In the genomic region with DNA sequence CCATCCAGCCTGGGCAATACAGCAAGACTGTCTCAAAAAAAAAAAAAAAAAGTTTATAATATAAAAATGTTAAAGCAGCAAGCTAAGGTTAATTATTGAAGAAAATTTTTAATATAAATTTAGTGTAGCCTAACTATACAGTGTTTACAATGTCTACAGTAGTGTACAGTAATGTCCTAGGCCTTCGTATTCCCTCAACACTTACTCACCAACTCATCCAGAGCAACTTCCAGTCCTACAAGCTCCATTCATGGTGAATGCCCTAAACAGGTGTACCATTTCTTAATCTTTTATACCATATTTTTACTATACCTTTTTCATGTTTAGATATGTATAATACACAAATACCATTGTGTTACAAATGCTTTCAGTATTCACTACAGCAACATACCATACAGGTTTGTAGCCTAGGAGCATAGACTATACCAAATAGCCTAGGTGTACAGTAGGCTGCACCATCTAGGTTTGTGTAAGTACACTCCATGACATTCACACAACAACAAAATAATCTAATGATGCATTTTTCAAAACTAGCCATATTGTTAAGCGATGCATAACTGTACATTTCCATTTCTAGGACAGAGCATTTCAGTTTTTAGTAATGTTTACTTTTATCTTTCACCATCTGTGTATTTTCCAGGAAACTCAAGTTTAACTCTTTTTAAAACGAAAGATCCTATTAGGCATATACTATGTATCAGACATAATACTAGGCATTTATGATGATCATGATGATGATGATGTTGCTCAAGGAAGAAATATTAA, we compare ENCODE assay signal across 28 cellular contexts. TPM values are rescaled to one million over a fixed set of nuclear protein-coding genes. Genes with fewer than 3 reads are reported as not detected.
DNase-seq lines count a peak whose midpoint lies in the region; ATAC-seq, FAIRE-seq and TF ChIP-seq lines count a peak whose summit lies in the region.
"Had no signal": no experiment of that assay in that cellular context is flagged by ENCODE, and none has a peak within 500 bp of the region (broad histone marks: within the 10 kb centered on the region; RNA-seq: fewer than 3 reads in every experiment).

No MANE protein-coding gene starts in this region.

- H3K9me3 ChIP-seq in MM.1S (replicated peaks; ENCODE audit: insufficient read depth, low read length) = no peaks in the 10 kb centered on the region
- H3K9me3 ChIP-seq: gastroesophageal sphincter, mucosa of descending colon, transverse colon had no signal

- H3K4me2 ChIP-seq in MM.1S (ENCODE audit: low read depth, low read length) = no peak overlapping the region
- H3K4me2 ChIP-seq: BLaER1, hepatocyte had no signal

- H3K79me2 ChIP-seq in MM.1S (ENCODE audit: low read length) = peaks cover 78% of the 10 kb centered on the region

- H3K9ac ChIP-seq in MM.1S (ENCODE audit: low read length) = no peak overlapping the region
- H3K9ac ChIP-seq: BLaER1 had no signal

- no peaks in the 10 kb centered on the region for H3K27me3 Mint-ChIP-seq in immature natural killer cell (ENCODE audit: low read depth in 3 of 3)
- H3K27me3 Mint-ChIP-seq: activated naive CD8-positive, alpha-beta T cell; natural killer cell treated with Interleukin-12 subunit alpha and Interleukin-12 subunit beta and Interleukin-15 and Interleukin-18, amount 100 ng/mL, for 72 hours; stimulated activated memory B cell treated with anti-CD40 and anti-IgM and Interleukin-4, amounts not matched to agents 10 μg/mL and 1 μg/mL and 100 μg/mL, for 72 hours had no signal

- H3K36me3 Mint-ChIP-seq in immature natural killer cell = no peaks in the 10 kb centered on the region
- H3K36me3 Mint-ChIP-seq: natural killer cell treated with Interleukin-12 subunit alpha and Interleukin-12 subunit beta and Interleukin-15 and Interleukin-18, amount 100 ng/mL, for 72 hours had no signal

- no peak for TF ChIP-seq CTCF in MM.1S (IDR thresholded peaks at IDR 0.05; ENCODE audit: low read length)

- H3K36me3 ChIP-seq in MM.1S (replicated peaks; ENCODE audit: insufficient read depth, low read length) = no peaks in the 10 kb centered on the region
- H3K36me3 ChIP-seq: gastroesophageal sphincter, transverse colon had no signal

- no peaks in the 10 kb centered on the region for H3K27me3 ChIP-seq in MM.1S (replicated peaks; ENCODE audit: insufficient read depth, low read length)
- H3K27me3 ChIP-seq: BLaER1, gastroesophageal sphincter, hepatocyte, transverse colon had no signal

- H3K27ac ChIP-seq in MM.1S (ENCODE audit: low read length) = no peak overlapping the region
- H3K27ac ChIP-seq: BLaER1, gastroesophageal sphincter, transverse colon had no signal

- peak; percentile 19 for ATAC-seq in GM18907 (IDR thresholded peaks at IDR 0.05; ENCODE audit: unreplicated experiment)
- ATAC-seq: activated CD8-positive, alpha-beta T cell treated with anti-CD3 and anti-CD28 coated beads, Interleukin-2, amount 10 ng/mL, durations not matched to agents 7 days and 5 days; gastroesophageal sphincter; left colon; mucosa of descending colon; natural killer cell treated with Interleukin-12 subunit alpha and Interleukin-12 subunit beta and Interleukin-15 and Interleukin-18, amount 100 ng/mL, for 72 hours; stimulated activated memory B cell treated with anti-CD40 and anti-IgM and Interleukin-4, amounts not matched to agents 10 μg/mL and 1 μg/mL and 100 μg/mL, for 72 hours had no signal

- H3K4me3 Mint-ChIP-seq in immature natural killer cell = peak overlapping the region in 3 of 5 donors; percentile 18 to 35 (median 26)
- H3K4me3 Mint-ChIP-seq: activated CD8-positive, alpha-beta T cell treated with anti-CD3 and anti-CD28 coated beads, Interleukin-2, amount 10 ng/mL, durations not matched to agents 7 days and 5 days; activated naive CD8-positive, alpha-beta T cell; natural killer cell treated with Interleukin-12 subunit alpha and Interleukin-12 subunit beta and Interleukin-15 and Interleukin-18, amount 100 ng/mL, for 72 hours; stimulated activated memory B cell treated with anti-CD40 and anti-IgM and Interleukin-4, amounts not matched to agents 10 μg/mL and 1 μg/mL and 100 μg/mL, for 72 hours had no signal

- DNase-seq in GM12891 (ENCODE audit: insufficient read length, low spot score) = no peak
- DNase-seq in HT-29 (ENCODE audit: low spot score) = peak; percentile 11
- no peak for DNase-seq in immature natural killer cell
- no peak for DNase-seq in MM.1S
- DNase-seq in hippocampal formation (lab: John Stamatoyannopoulos, UW) = no peak
- DNase-seq in hypothalamus (lab: John Stamatoyannopoulos, UW) = no peak
- no peak for DNase-seq in GM19238 (ENCODE audit: insufficient read length, low spot score)
- DNase-seq: activated CD4-positive, CD25-positive, alpha-beta regulatory T cell treated with anti-CD3 and anti-CD28 coated beads, Interleukin-2, amount 50 U/mL, for 72 hours; activated CD8-positive, alpha-beta T cell treated with anti-CD3 and anti-CD28 coated beads, Interleukin-2, amount 10 ng/mL, durations not matched to agents 7 days and 5 days; activated effector memory CD4-positive, alpha-beta T cell treated with Interleukin-2 at 50 U/mL for 16 hours; activated T-cell treated with anti-CD3 and anti-CD28 coated beads for 4 hours; DMS79; left colon; mammary epithelial cell; mucosa of descending colon; NCI-H2029 treated with DMSO at 0.1 percent for 48 hours; NCI-H2227 treated with DMSO at 0.1 percent for 48 hours; NK-92 treated with Interleukin-12 subunit alpha and Interleukin-12 subunit beta, amount 100 ng/mL, for 24 hours; stimulated activated CD4-positive, alpha-beta T cell treated with anti-CD3 and anti-CD28 coated beads, Interleukin-15, amount 100 ng/mL, for 24 hours; transverse colon had no signal

- peak; percentile 38 for FAIRE-seq in GM12891 (lab: Jason Lieb, UNC)
- FAIRE-seq: G401.6 had no signal

- no peak overlapping the region for H3K4me3 ChIP-seq in MM.1S (ENCODE audit: low read length)
- H3K4me3 ChIP-seq: BLaER1, gastroesophageal sphincter, hepatocyte, mucosa of descending colon, transverse colon had no signal

- H3K9me3 Mint-ChIP-seq in immature natural killer cell = no peaks in the 10 kb centered on the region
- H3K9me3 Mint-ChIP-seq: natural killer cell treated with Interleukin-12 subunit alpha and Interleukin-12 subunit beta and Interleukin-15 and Interleukin-18, amount 100 ng/mL, for 72 hours had no signal

- peaks cover 37 to 81% of the 10 kb centered on the region in 2 donors for H3K4me1 Mint-ChIP-seq in immature natural killer cell

- no peak for TF ChIP-seq POLR2A in GM12891 (IDR thresholded peaks at IDR 0.05; ENCODE audit: low read depth, low read length)

- H3K27ac Mint-ChIP-seq in immature natural killer cell = peak overlapping the region in 4 of 6 donors; percentile 7 to 64 (median 34)
- H3K27ac Mint-ChIP-seq: activated CD8-positive, alpha-beta T cell treated with anti-CD3 and anti-CD28 coated beads, Interleukin-2, amount 10 ng/mL, durations not matched to agents 7 days and 5 days; activated naive CD8-positive, alpha-beta T cell; natural killer cell treated with Interleukin-12 subunit alpha and Interleukin-12 subunit beta and Interleukin-15 and Interleukin-18, amount 100 ng/mL, for 72 hours; stimulated activated memory B cell treated with anti-CD40 and anti-IgM and Interleukin-4, amounts not matched to agents 10 μg/mL and 1 μg/mL and 100 μg/mL, for 72 hours had no signal

- no peaks in the 10 kb centered on the region for H3K9me2 ChIP-seq in MM.1S (replicated peaks; ENCODE audit: insufficient read depth, low read length)

- no peaks in the 10 kb centered on the region for H3K4me1 ChIP-seq in MM.1S (ENCODE audit: low read length)

- peaks cover 8% of the 10 kb centered on the region for H4K20me1 ChIP-seq in MM.1S (ENCODE audit: insufficient read depth, low read length)

- 0 out of 2 replicates have a peak, but pooled peaks cover 3% of the 10 kb centered on the region for H3F3A ChIP-seq in MM.1S (ENCODE audit: insufficient read depth, low read length)

- no peak overlapping the region for H2AFZ ChIP-seq in MM.1S (ENCODE audit: low read length)
- H2AFZ ChIP-seq: hepatocyte had no signal

TF ChIP-seq in GM12891, 5 proteins besides CTCF, POLR2A, EP300 and RAD21:
- TF ChIP-seq PAX5 (IDR thresholded peaks at IDR 0.05; ENCODE audit: insufficient read depth, low read length, severe bottlenecking) (no peak), POU2F2 (IDR thresholded peaks at IDR 0.05; ENCODE audit: low read depth, low read length) (no peak), POLR2AphosphoS5 (IDR thresholded peaks at IDR 0.05; ENCODE audit: low read depth, low read length) (no peak), TAF1 (IDR thresholded peaks at IDR 0.05; ENCODE audit: low read depth, low read length) (no peak)

RNA-seq across cellular contexts. Expression of gene CNOT4, which starts 43.3 kb away (rescaled TPM):
- polyA plus RNA-seq in GM12891 (2012; ENCODE audit: low read depth, missing spikeins) = 6.7 TPM
- total RNA-seq in HT-29 (2014; rRNA removed; shearing (Covaris generic)) = 8.5 and 11.3 TPM in 2 replicates
- polyA plus RNA-seq in immature natural killer cell = 10 to 100 TPM in 2 of 3 donors, 1 to 10 TPM in 1; 8.9 to 17.1 (median 10.8) TPM
